Comparison of ENCODE assay signal across 8 cellular contexts in the genomic region with DNA sequence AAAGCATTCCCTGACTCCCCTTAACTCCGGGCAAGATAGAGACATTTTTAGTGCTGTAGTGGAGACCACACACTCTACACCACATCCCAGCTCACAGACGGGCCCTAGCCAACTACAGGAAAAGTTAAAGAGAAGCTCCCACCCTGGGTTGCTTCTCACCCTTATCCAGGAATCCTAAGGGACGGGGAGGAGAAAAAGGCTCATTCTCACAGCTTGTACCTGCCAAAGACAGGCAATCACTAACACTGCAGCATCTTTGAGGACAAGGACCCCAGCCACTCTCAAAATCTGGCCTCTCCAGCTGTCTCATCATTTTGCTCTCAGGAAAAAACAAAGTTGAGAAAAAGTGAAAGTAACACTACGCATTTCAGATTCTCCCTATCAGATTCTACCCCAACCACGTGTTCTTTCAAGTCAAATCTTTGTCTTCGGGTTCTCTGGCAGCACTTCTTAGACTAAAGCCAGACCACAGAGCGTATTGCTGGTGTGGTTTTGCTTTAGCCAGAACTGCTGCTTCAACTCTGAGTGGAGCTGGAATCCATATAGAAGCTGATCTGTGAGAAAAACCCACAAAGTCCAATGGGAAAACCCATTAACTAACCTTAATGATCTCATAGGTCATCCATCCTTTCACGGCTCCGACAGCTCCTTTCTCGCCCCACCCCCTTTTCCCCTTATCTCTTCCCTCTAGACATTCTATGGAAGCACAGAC.
DNase-seq lines count a peak whose midpoint lies in the region; ATAC-seq and TF ChIP-seq lines count a peak whose summit lies in the region.

No MANE protein-coding gene starts in this region.

- no peaks in the 10 kb centered on the region for H3K9me3 Mint-ChIP-seq in activated CD8-positive, alpha-beta T cell treated with anti-CD3 and anti-CD28 coated beads for 36 hours

- POLR2A ChIA-PET in activated CD8-positive, alpha-beta T cell treated with anti-CD3 and anti-CD28 coated beads for 36 hours (lab: Charles Lee), result interaction anchor here (0.9 to 5.7 kb wide), 9 partner anchors 9 to 48 kb away, joined by 3 to 54 read pairs (median 6); no protein-coding TSS in a partner anchor

- H3K4me3 ChIP-seq in foreskin fibroblast (ENCODE audit: low read depth in 1 of 2, low read length in 2 of 2), result peak overlapping the region; percentile 41 to 59

- no peak for TF ChIP-seq CTCF in activated CD8-positive, alpha-beta T cell treated with anti-CD3 and anti-CD28 coated beads for 36 hours (IDR thresholded peaks at IDR 0.05)
- no peak for TF ChIP-seq CTCF in foreskin fibroblast (IDR thresholded peaks at IDR 0.05; ENCODE audit: low read depth, low read length)

- DNase-seq in activated gamma-delta T cell treated with Interleukin-2 at 50 U/mL for 16 hours, result peak; percentile 31
- DNase-seq in activated gamma-delta T cell (lab: John Stamatoyannopoulos, UW), result no peak
- peak; percentile 67 for DNase-seq in activated CD8-positive, alpha-beta T cell treated with anti-CD3 and anti-CD28 coated beads for 36 hours
- peak; percentile 62 to 80 for DNase-seq in foreskin fibroblast
- DNase-seq in stimulated activated CD4-positive, alpha-beta T cell treated with anti-CD3 and anti-CD28 coated beads, Interleukin-2, amount 100 ng/mL, for 4 hours (ENCODE audit: low read depth), result peak; percentile 28
- DNase-seq in NCI-H2107 (lab: John Stamatoyannopoulos, UW), result no peak

- ATAC-seq in HG03354 (IDR thresholded peaks at IDR 0.05; ENCODE audit: poor library complexity, severe bottlenecking, unreplicated experiment) (peak; percentile 67), HG02588 (IDR thresholded peaks at IDR 0.05; ENCODE audit: unreplicated experiment) (no peak)
- ATAC-seq in activated CD8-positive, alpha-beta T cell treated with anti-CD3 and anti-CD28 coated beads for 36 hours, result peak; percentile 66

- peaks cover 39% of the 10 kb centered on the region for H3K36me3 Mint-ChIP-seq in activated CD8-positive, alpha-beta T cell treated with anti-CD3 and anti-CD28 coated beads for 36 hours (ENCODE audit: low read depth)

- peak overlapping the region; percentile 60 for H3K4me3 Mint-ChIP-seq in activated CD8-positive, alpha-beta T cell treated with anti-CD3 and anti-CD28 coated beads for 36 hours

- intact Hi-C loops in activated CD8-positive, alpha-beta T cell treated with anti-CD3 and anti-CD28 coated beads for 36 hours (cut with micrococcal nuclease), result loop anchor here (2.0 to 5.0 kb wide), 2 partner anchors 39 to 42 kb away; no protein-coding TSS in a partner anchor

- H3K4me1 Mint-ChIP-seq in activated CD8-positive, alpha-beta T cell treated with anti-CD3 and anti-CD28 coated beads for 36 hours (ENCODE audit: low read depth), result peaks cover 86% of the 10 kb centered on the region

- H3K27me3 Mint-ChIP-seq in activated CD8-positive, alpha-beta T cell treated with anti-CD3 and anti-CD28 coated beads for 36 hours, result no peaks in the 10 kb centered on the region

- CTCF ChIA-PET in activated CD8-positive, alpha-beta T cell treated with anti-CD3 and anti-CD28 coated beads for 36 hours (lab: Charles Lee), result interaction anchor here (1.4 to 2.8 kb wide), 2 partner anchors 17 to 43 kb away, joined by 3 to 9 read pairs; no protein-coding TSS in a partner anchor

- H3K27ac Mint-ChIP-seq in activated CD8-positive, alpha-beta T cell treated with anti-CD3 and anti-CD28 coated beads for 36 hours, result peak overlapping the region; percentile 92

Comparison
In these comparisons a context has a peak if more than half of its experiments do, and no peak if none do; other contexts are left out.
1. DNase-seq: peak in activated gamma-delta T cell treated with Interleukin-2 at 50 U/mL for 16 hours (single experiment), activated CD8-positive, alpha-beta T cell treated with anti-CD3 and anti-CD28 coated beads for 36 hours (single experiment), foreskin fibroblast (2 of 2) and stimulated activated CD4-positive, alpha-beta T cell treated with anti-CD3 and anti-CD28 coated beads, Interleukin-2, amount 100 ng/mL, for 4 hours (single experiment); none in activated gamma-delta T cell (single experiment) and NCI-H2107 (single experiment).